11 cellular contexts compared by ENCODE assay signal in the genomic region with DNA sequence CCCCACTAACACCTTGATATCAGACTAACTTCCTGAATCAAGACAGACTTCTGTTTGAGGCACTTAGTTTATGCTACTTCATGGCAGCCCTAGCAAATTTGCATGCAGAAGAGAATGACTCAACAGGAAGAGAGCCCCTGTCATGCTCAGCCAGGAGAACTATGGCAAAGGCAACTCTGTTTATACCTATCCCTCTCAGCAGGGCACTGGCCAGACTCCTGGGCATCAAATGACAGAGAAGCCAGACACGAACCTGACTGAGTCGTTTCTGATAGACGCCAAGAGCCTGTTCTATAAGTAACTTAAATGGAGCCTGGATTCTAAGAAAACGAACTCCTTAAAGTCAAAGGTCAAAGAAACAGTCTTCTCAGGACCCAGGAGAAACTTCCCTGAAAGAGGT. TPM values are rescaled to one million over a fixed set of nuclear protein-coding genes. Genes with fewer than 3 reads are reported as not detected.
DNase-seq lines count a peak whose midpoint lies in the region; ATAC-seq and TF ChIP-seq lines count a peak whose summit lies in the region.
"Had no signal": no experiment of that assay in that cellular context is flagged by ENCODE, and none has a peak within 500 bp of the region (broad histone marks: within the 10 kb centered on the region; RNA-seq: fewer than 3 reads in every experiment).

No MANE protein-coding gene starts in this region.

- no peak overlapping the region for H3K4me3 ChIP-seq in GM12865 (ENCODE audit: low read depth, low read length)
- no peak overlapping the region for H3K4me3 ChIP-seq in Loucy (ENCODE audit: low read length, poor library complexity, severe bottlenecking)
- no peak overlapping the region for H3K4me3 ChIP-seq in astrocyte of the spinal cord (ENCODE audit: low read depth, low read length)
- no peak overlapping the region for H3K4me3 ChIP-seq in mesenchymal stem cell (ENCODE audit: insufficient read depth in 1 of 2, low read depth in 1 of 2, low read length in 2 of 2)
- H3K4me3 ChIP-seq in esophagus muscularis mucosa: no peak overlapping the region
- H3K4me3 ChIP-seq in uterus: no peak overlapping the region
- H3K4me3 ChIP-seq: esophagus squamous epithelium had no signal

- CTCF ChIA-PET in WTC11 (lab: Charles Lee): no interaction called here

- H3K4me2 ChIP-seq in Loucy (ENCODE audit: low read depth, low read length, poor library complexity, severe bottlenecking) (peak overlapping the region; percentile 6), mesenchymal stem cell (ENCODE audit: low read length, poor library complexity, severe bottlenecking) (no peak overlapping the region)
- H3K4me2 ChIP-seq: KMS-11 had no signal

- no peak for TF ChIP-seq POLR2A in esophagus muscularis mucosa (IDR thresholded peaks at IDR 0.05; ENCODE audit: low read depth)
- no peak for TF ChIP-seq POLR2A in uterus (IDR thresholded peaks at IDR 0.05)

- H3K36me3 ChIP-seq in Loucy (ENCODE audit: insufficient read depth, low read length) (no peaks in the 10 kb centered on the region), mesenchymal stem cell (ENCODE audit: control insufficient read depth in 1 of 2, insufficient read depth in 2 of 2, low read depth in 1 of 2, low read length in 2 of 2) (no peaks in the 10 kb centered on the region), esophagus muscularis mucosa (no peaks in the 10 kb centered on the region), uterus (no peaks in the 10 kb centered on the region)
- H3K36me3 ChIP-seq: esophagus squamous epithelium had no signal

- no peaks in the 10 kb centered on the region for H3K79me2 ChIP-seq in Loucy (ENCODE audit: insufficient read depth, low read length)

- intact Hi-C loops in esophagus muscularis mucosa (cut with DNase I): no loop called here
- intact Hi-C loops in uterus (cut with DNase I; ENCODE audit: low total_unique reads): no loop called here

- no peak overlapping the region for H2BK120ac ChIP-seq in mesenchymal stem cell (ENCODE audit: low read depth, low read length)

- H3K9ac ChIP-seq in Loucy (ENCODE audit: low read depth, low read length, poor library complexity, severe bottlenecking): no peak overlapping the region
- no peak overlapping the region for H3K9ac ChIP-seq in mesenchymal stem cell (ENCODE audit: low read length)
- H3K9ac ChIP-seq: KMS-11 had no signal

- H3K23ac ChIP-seq in mesenchymal stem cell (ENCODE audit: low read length in 2 of 2): no peak overlapping the region

- H3K14ac ChIP-seq in mesenchymal stem cell (ENCODE audit: low read length in 2 of 2): no peak overlapping the region

- no peaks in the 10 kb centered on the region for H3K9me3 Mint-ChIP-seq in WTC11

- H4K20me1 ChIP-seq in Loucy (ENCODE audit: insufficient read depth, low read length, poor library complexity, severe bottlenecking): no peaks in the 10 kb centered on the region

- H3K9me3 ChIP-seq in Loucy (ENCODE audit: insufficient read depth, low read depth, low read length) (no peaks in the 10 kb centered on the region), mesenchymal stem cell (ENCODE audit: control insufficient read depth, low read length) (peaks cover 14% of the 10 kb centered on the region), esophagus muscularis mucosa (no peaks in the 10 kb centered on the region), uterus (no peaks in the 10 kb centered on the region)
- H3K9me3 ChIP-seq: esophagus squamous epithelium had no signal

- no peaks in the 10 kb centered on the region for H3K36me3 Mint-ChIP-seq in WTC11

- H3K27me3 Mint-ChIP-seq in WTC11 (ENCODE audit: low read depth): peaks cover 22% of the 10 kb centered on the region

- peak; percentile 27 for DNase-seq in GM12865 (ENCODE audit: low read depth)
- peak; percentile 13 for DNase-seq in astrocyte of the spinal cord (ENCODE audit: low read depth, low spot score)
- DNase-seq in mesenchymal stem cell: peak; percentile 13
- no peak for DNase-seq in esophagus muscularis mucosa (ENCODE audit: extremely low spot score)
- DNase-seq in uterus: no peak
- no peak for DNase-seq in WTC11 (ENCODE audit: low spot score)
- DNase-seq: central memory CD4-positive, alpha-beta T cell; esophagus squamous epithelium; stimulated activated CD4-positive, alpha-beta T cell treated with anti-CD3 and anti-CD28 coated beads, Interleukin-4, amount 100 ng/mL, for 4 hours had no signal

- H3K27ac Mint-ChIP-seq in WTC11: no peak overlapping the region

- H3K4me1 ChIP-seq in Loucy (ENCODE audit: insufficient read depth, low read length, poor library complexity, severe bottlenecking) (peaks cover 12% of the 10 kb centered on the region), mesenchymal stem cell (ENCODE audit: control insufficient read depth, insufficient read depth, low read depth, low read length) (no peaks in the 10 kb centered on the region), esophagus muscularis mucosa (no peaks in the 10 kb centered on the region), uterus (no peaks in the 10 kb centered on the region)
- H3K4me1 ChIP-seq: esophagus squamous epithelium had no signal

- no peak overlapping the region for H2BK5ac ChIP-seq in mesenchymal stem cell (ENCODE audit: low read depth, low read length, poor library complexity, severe bottlenecking)

- in situ Hi-C loops in astrocyte of the spinal cord (cut with HindIII; ENCODE audit: low sequenced_read_pairs): no loop called here

- H3K4me3 Mint-ChIP-seq in WTC11: no peak overlapping the region

- no peak for TF ChIP-seq EP300 in esophagus muscularis mucosa (IDR thresholded peaks at IDR 0.05)

- no peaks in the 10 kb centered on the region for H3K79me1 ChIP-seq in mesenchymal stem cell (replicated peaks; ENCODE audit: low read length, poor library complexity, severe bottlenecking)

- no peak overlapping the region for H2BK12ac ChIP-seq in mesenchymal stem cell (ENCODE audit: low read length in 2 of 2)

- H3K4ac ChIP-seq in mesenchymal stem cell (ENCODE audit: low read depth in 1 of 2, low read length in 2 of 2): no peak overlapping the region

- 0 out of 2 replicates have a peak, but pooled peaks cover 6% of the 10 kb centered on the region for H3K4me1 Mint-ChIP-seq in WTC11

- H3K27ac ChIP-seq in mesenchymal stem cell (ENCODE audit: low read length, poor library complexity, severe bottlenecking) (no peak overlapping the region), esophagus muscularis mucosa (replicated peaks in 1 of 4) (no peak overlapping the region), uterus (no peak overlapping the region)
- H3K27ac ChIP-seq: esophagus squamous epithelium, KMS-11 had no signal

- no peaks in the 10 kb centered on the region for H3F3A ChIP-seq in Loucy (ENCODE audit: low read depth)

- TF ChIP-seq CTCF in GM12865 (IDR thresholded peaks at IDR 0.05; ENCODE audit: insufficient read depth, low read depth, low read length, missing control alignments) (no peak), Loucy (conservative IDR thresholded peaks at IDR 0.05; ENCODE audit: low read length) (no peak), astrocyte of the spinal cord (IDR thresholded peaks at IDR 0.05; ENCODE audit: low read depth, low read length) (no peak), esophagus muscularis mucosa (IDR thresholded peaks at IDR 0.05) (no peak), uterus (IDR thresholded peaks at IDR 0.05) (no peak), WTC11 (IDR thresholded peaks at IDR 0.05) (no peak)

- no peaks in the 10 kb centered on the region for H3K9me2 ChIP-seq in Loucy (replicated peaks; ENCODE audit: low read depth, low read length)

- no peak overlapping the region for H3K18ac ChIP-seq in mesenchymal stem cell (ENCODE audit: low read depth in 1 of 2, low read length in 2 of 2)

- ATAC-seq in WTC11: no peak

- H2AFZ ChIP-seq in Loucy (ENCODE audit: low read length): peak overlapping the region; percentile 64
- no peak overlapping the region for H2AFZ ChIP-seq in mesenchymal stem cell (ENCODE audit: low read depth, low read length)

- H4K8ac ChIP-seq in mesenchymal stem cell (ENCODE audit: low read length): no peak overlapping the region

- H4K91ac ChIP-seq in mesenchymal stem cell (ENCODE audit: low read length): no peak overlapping the region

- H2AK5ac ChIP-seq in mesenchymal stem cell (ENCODE audit: low read length, severe bottlenecking): no peak overlapping the region

- POLR2A ChIA-PET in WTC11 (lab: Charles Lee): no interaction called here

- WGBS in mesenchymal stem cell: 53% methylated on average over 4 of the region's 4 CpGs
- WGBS in esophagus muscularis mucosa: 73% methylated on average over 4 of the region's 4 CpGs

- H3K27me3 ChIP-seq in Loucy (ENCODE audit: insufficient read depth, low read length, poor library complexity, severe bottlenecking) (no peaks in the 10 kb centered on the region), mesenchymal stem cell (ENCODE audit: control insufficient read depth in 1 of 2, insufficient read depth in 1 of 2, low read length in 2 of 2) (peaks cover 27 to 67% of the 10 kb centered on the region in 2 experiments), esophagus muscularis mucosa (no peaks in the 10 kb centered on the region), uterus (no peaks in the 10 kb centered on the region)
- H3K27me3 ChIP-seq: esophagus squamous epithelium had no signal

- H2BK15ac ChIP-seq in mesenchymal stem cell (ENCODE audit: low read depth, poor library complexity, severe bottlenecking): no peak overlapping the region

TF ChIP-seq in WTC11, 78 proteins besides CTCF, POLR2A, EP300 and RAD21:
- TF ChIP-seq CBFB (CRISPR knock-in tag; IDR thresholded peaks at IDR 0.05; ENCODE audit: low read depth): no peak
- TF ChIP-seq, protein P1, sequence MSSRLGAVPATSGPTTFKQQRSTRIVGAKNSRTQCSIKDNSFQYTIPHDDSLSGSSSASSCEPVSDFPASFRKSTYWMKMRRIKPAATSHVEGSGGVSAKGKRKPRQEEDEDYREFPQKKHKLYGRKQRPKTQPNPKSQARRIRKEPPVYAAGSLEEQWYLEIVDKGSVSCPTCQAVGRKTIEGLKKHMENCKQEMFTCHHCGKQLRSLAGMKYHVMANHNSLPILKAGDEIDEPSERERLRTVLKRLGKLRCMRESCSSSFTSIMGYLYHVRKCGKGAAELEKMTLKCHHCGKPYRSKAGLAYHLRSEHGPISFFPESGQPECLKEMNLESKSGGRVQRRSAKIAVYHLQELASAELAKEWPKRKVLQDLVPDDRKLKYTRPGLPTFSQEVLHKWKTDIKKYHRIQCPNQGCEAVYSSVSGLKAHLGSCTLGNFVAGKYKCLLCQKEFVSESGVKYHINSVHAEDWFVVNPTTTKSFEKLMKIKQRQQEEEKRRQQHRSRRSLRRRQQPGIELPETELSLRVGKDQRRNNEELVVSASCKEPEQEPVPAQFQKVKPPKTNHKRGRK (CRISPR knock-in tag; IDR thresholded peaks at IDR 0.05; ENCODE audit: borderline replicate concordance): no peak
- no peak for TF ChIP-seq FOXK1 (CRISPR knock-in tag; IDR thresholded peaks at IDR 0.05)
- TF ChIP-seq TP53 (CRISPR knock-in tag; IDR thresholded peaks at IDR 0.05): no peak
- TF ChIP-seq NFATC4 (CRISPR knock-in tag; IDR thresholded peaks at IDR 0.05): no peak

RNA-seq across cellular contexts. Expression of a gene that starts 50.9 kb away (rescaled TPM):
- polyA plus RNA-seq in mesenchymal stem cell (2013, experiment 1 of 2): 40.6 TPM
- 38.6 TPM for polyA plus RNA-seq in mesenchymal stem cell (2013, experiment 2 of 2)
- total RNA-seq in esophagus muscularis mucosa: 1 to 10 TPM; 2.1 to 3.7 (median 2.8) TPM
- total RNA-seq in uterus: 10 to 100 TPM in 3 of 4 donors, 1 to 10 TPM in 1; 5.3 to 26.6 (median 17.7) TPM
- 31.2 to 49.6 TPM (median 31.6 TPM) in 3 replicates for total RNA-seq in WTC11 (2021)

Comparison
In these comparisons a context has a peak if more than half of its experiments do, and no peak if none do; other contexts are left out.
1. DNase-seq: peak in GM12865 (single experiment), astrocyte of the spinal cord (single experiment) and mesenchymal stem cell (single experiment); none in esophagus muscularis mucosa (single experiment), uterus (0 of 2) and WTC11 (single experiment).